ENCODE assay signal across 8 cellular contexts in the genomic region with DNA sequence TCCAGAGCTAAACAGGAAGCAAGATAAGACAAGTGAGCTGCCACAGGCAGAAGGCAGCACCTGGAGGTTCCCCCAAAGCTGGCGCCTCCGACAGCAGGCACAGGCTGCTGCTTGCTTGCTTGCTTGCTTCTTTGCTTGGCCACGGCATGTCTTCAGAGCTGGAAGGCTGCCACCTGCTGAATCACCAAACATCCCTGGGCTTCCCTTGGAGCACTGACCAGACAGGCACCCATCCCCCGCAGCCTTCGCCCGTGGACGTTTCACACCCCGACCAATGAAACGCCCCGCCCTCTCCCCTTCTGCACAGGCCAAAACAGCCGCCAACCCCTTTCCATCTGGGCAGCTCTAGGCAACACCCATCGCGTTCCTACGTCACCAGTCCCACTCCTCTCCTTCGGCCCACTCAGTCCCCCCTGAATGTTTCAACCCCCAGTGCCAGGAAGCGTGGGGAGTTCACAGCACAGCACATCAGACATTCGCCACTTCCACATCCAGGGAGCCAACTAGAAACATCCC. TPM values are rescaled to one million over a fixed set of nuclear protein-coding genes. Genes with fewer than 3 reads are reported as not detected.
DNase-seq lines count a peak whose midpoint lies in the region; ATAC-seq and TF ChIP-seq lines count a peak whose summit lies in the region.

No MANE protein-coding gene starts in this region.

- peaks cover 43% of the 10 kb centered on the region for H3K79me2 ChIP-seq in GM23338 (replicated peaks; ENCODE audit: insufficient read depth)

- H4K20me1 ChIP-seq in GM23338 (replicated peaks; ENCODE audit: insufficient read depth), result no peaks in the 10 kb centered on the region; the same call in 1 of the 2 replicates

- TF ChIP-seq CTCF in GM23338 (conservative IDR thresholded peaks at IDR 0.05; ENCODE audit: low read depth in 2 of 2) (peak in 1 of 2 experiments; percentile 41; a peak in 2 of 4 replicates), right atrium auricular region (IDR thresholded peaks at IDR 0.05) (peak in 1 of 2 donors; percentile 32), progenitor cell of endocrine pancreas (IDR thresholded peaks at IDR 0.05; ENCODE audit: unreplicated experiment) (no peak)

- peak overlapping the region; percentile 86 for H3K4me3 ChIP-seq in GM23338
- H3K4me3 ChIP-seq in right atrium auricular region, result peak overlapping the region; percentile 85 to 96

- H3K27me3 Mint-ChIP-seq in GM23338 (ENCODE audit: insufficient read depth, low read depth, poor library complexity) (peaks cover 17% of the 10 kb centered on the region), progenitor cell of endocrine pancreas (no peaks in the 10 kb centered on the region)

- H3K9me3 Mint-ChIP-seq in GM23338 (no peaks in the 10 kb centered on the region), progenitor cell of endocrine pancreas (ENCODE audit: low read depth) (no peaks in the 10 kb centered on the region)

- H3K4me1 ChIP-seq in GM23338 (ENCODE audit: insufficient read depth), result peaks cover 61% of the 10 kb centered on the region
- peaks cover 0 to 36% of the 10 kb centered on the region in 2 donors for H3K4me1 ChIP-seq in right atrium auricular region

- H3K36me3 ChIP-seq in GM23338 (ENCODE audit: insufficient read depth), result no peaks in the 10 kb centered on the region
- H3K36me3 ChIP-seq in right atrium auricular region, result no peaks in the 10 kb centered on the region

- H3K36me3 Mint-ChIP-seq in GM23338 (ENCODE audit: low read depth), result no peaks in the 10 kb centered on the region
- no peaks in the 10 kb centered on the region for H3K36me3 Mint-ChIP-seq in progenitor cell of endocrine pancreas (ENCODE audit: insufficient read depth)

- H3K4me1 Mint-ChIP-seq in GM23338 (peaks cover 59% of the 10 kb centered on the region), progenitor cell of endocrine pancreas (ENCODE audit: low read depth) (peaks cover 39% of the 10 kb centered on the region)

- DNase-seq in GDM1 (lab: John Stamatoyannopoulos, UW) (peak; percentile 69), GM23338 (ENCODE audit: low spot score) (peak; percentile 64), Kasumi-1 (lab: John Stamatoyannopoulos, UW) (peak; percentile 82 to 85), SW480 (ENCODE audit: low spot score) (peak; percentile 72), right atrium auricular region (ENCODE audit: low spot score) (peak; percentile 99), progenitor cell of endocrine pancreas (ENCODE audit: low spot score, unreplicated experiment) (peak; percentile 46), GM19240 (ENCODE audit: insufficient read length, low spot score) (no peak)

- H3K27ac ChIP-seq in GM23338 (ENCODE audit: low read depth) (no peak overlapping the region), angular gyrus (ENCODE audit: low read depth, low read length) (peak overlapping the region; percentile 91), right atrium auricular region (peak overlapping the region; percentile 99)

- peak; percentile 2 for ATAC-seq in GM23338

- peaks cover 4% of the 10 kb centered on the region; the same call in 1 of the 2 replicates for H3K27me3 ChIP-seq in GM23338 (ENCODE audit: insufficient read depth)
- H3K27me3 ChIP-seq in right atrium auricular region, result no peaks in the 10 kb centered on the region

- H3K9me2 ChIP-seq in GM23338 (ENCODE audit: insufficient read depth), result no peaks in the 10 kb centered on the region

- H3F3A ChIP-seq in GM23338 (replicated peaks; ENCODE audit: low read depth), result peaks cover 5% of the 10 kb centered on the region

- H2AFZ ChIP-seq in GM23338, result no peak overlapping the region

- no peaks in the 10 kb centered on the region for H3K9me3 ChIP-seq in right atrium auricular region

- peak overlapping the region; percentile 79 for H3K4me2 ChIP-seq in GM23338

- peak overlapping the region; percentile 86 for H3K4me3 Mint-ChIP-seq in GM23338
- peak overlapping the region; percentile 88 for H3K4me3 Mint-ChIP-seq in progenitor cell of endocrine pancreas (ENCODE audit: low read depth)

- peak overlapping the region; percentile 5 for H3K27ac Mint-ChIP-seq in GM23338
- peak overlapping the region; percentile 94 for H3K27ac Mint-ChIP-seq in progenitor cell of endocrine pancreas

TF ChIP-seq in GM23338, 12 proteins besides CTCF, POLR2A, EP300 and RAD21:
- TF ChIP-seq STAT1 (IDR thresholded peaks at IDR 0.05; ENCODE audit: unreplicated experiment) (no peak), JUNB (IDR thresholded peaks at IDR 0.05; ENCODE audit: unreplicated experiment) (no peak), NANOG (IDR thresholded peaks at IDR 0.05; ENCODE audit: borderline replicate concordance) (no peak), CREB1 (CRISPR knock-in tag; IDR thresholded peaks at IDR 0.05; ENCODE audit: low read depth) (no peak)
- TF ChIP-seq, protein P1, sequence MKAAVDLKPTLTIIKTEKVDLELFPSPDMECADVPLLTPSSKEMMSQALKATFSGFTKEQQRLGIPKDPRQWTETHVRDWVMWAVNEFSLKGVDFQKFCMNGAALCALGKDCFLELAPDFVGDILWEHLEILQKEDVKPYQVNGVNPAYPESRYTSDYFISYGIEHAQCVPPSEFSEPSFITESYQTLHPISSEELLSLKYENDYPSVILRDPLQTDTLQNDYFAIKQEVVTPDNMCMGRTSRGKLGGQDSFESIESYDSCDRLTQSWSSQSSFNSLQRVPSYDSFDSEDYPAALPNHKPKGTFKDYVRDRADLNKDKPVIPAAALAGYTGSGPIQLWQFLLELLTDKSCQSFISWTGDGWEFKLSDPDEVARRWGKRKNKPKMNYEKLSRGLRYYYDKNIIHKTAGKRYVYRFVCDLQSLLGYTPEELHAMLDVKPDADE (IDR thresholded peaks at IDR 0.05), result no peak

RNA-seq across cellular contexts. Expression of a gene that starts 1.7 kb away (rescaled TPM):
- total RNA-seq in GM23338 (2014; rRNA removed; shearing (Covaris generic)), result 33.6 and 34.7 TPM in 2 replicates
- polyA plus RNA-seq in GM23338 (2016; fragmentation: Nextera tagmentation; extraction: Ambion mirVana), result 12.6 and 15.0 TPM in 2 replicates
- total RNA-seq in right atrium auricular region (10 to 100 TPM; 32.5 to 35.9 TPM), progenitor cell of endocrine pancreas (25.0 and 28.5 TPM in 2 replicates)
